Comparison of ENCODE assay signal across 26 cellular contexts in genomic region chr2:80293026-80293425, GRCh38. TPM values are rescaled to one million over a fixed set of nuclear protein-coding genes. Genes with fewer than 3 reads are reported as not detected.
"Had no signal": no experiment of that assay in that cellular context is flagged by ENCODE, and none has a peak within 500 bp of the region (broad histone marks: within the 10 kb centered on the region; RNA-seq: fewer than 3 reads in every experiment).

No MANE protein-coding gene starts in this region.

- H3K9me3 Mint-ChIP-seq: dendritic cell treated with granulocyte-macrophage colony-stimulating factor and Interleukin-4, amounts not matched to agents 40 ng/mL and 50 ng/mL, for 4 days; stimulated activated naive CD8-positive, alpha-beta T cell treated with anti-CD3 and anti-CD28 coated beads, Interleukin-15, amount 100 ng/mL, for 72 hours; type B pancreatic cell had no signal

- H3K27ac ChIP-seq: epithelial cell of prostate, esophagus muscularis mucosa, hepatocyte, neutrophil, sigmoid colon, skin epidermis, thoracic aorta had no signal

- H3K27me3 ChIP-seq: esophagus muscularis mucosa, hepatocyte, neutrophil, sigmoid colon had no signal

- H3K27ac Mint-ChIP-seq: dendritic cell treated with granulocyte-macrophage colony-stimulating factor and Interleukin-4, amounts not matched to agents 40 ng/mL and 50 ng/mL, for 4 days; effector memory CD8-positive, alpha-beta T cell; naive thymus-derived CD4-positive, alpha-beta T cell; stimulated activated naive B cell treated with anti-CD40 and anti-IgM and Interleukin-4, amounts not matched to agents 10 μg/mL and 1 μg/mL and 100 μg/mL, for 72 hours; stimulated activated naive CD8-positive, alpha-beta T cell treated with anti-CD3 and anti-CD28 coated beads, Interleukin-15, amount 100 ng/mL, for 72 hours; type B pancreatic cell had no signal

- H3K36me3 ChIP-seq: esophagus muscularis mucosa, neutrophil, sigmoid colon, thoracic aorta had no signal

- DNase-seq: effector memory CD8-positive, alpha-beta T cell; left colon; left ventricle myocardium superior; mesendoderm; naive thymus-derived CD4-positive, alpha-beta T cell; sigmoid colon; stimulated activated CD4-positive, alpha-beta T cell treated with anti-CD3 and anti-CD28 coated beads, Interleukin-2, amount 100 ng/mL, for 24 hours; stimulated activated CD4-positive, alpha-beta T cell treated with anti-CD3 and anti-CD28 coated beads, Interleukin-4, amount 100 ng/mL, for 4 hours; stimulated activated naive B cell treated with anti-CD40 and anti-IgM and Interleukin-4, amounts not matched to agents 10 μg/mL and 1 μg/mL and 100 μg/mL, for 72 hours; stimulated activated naive CD8-positive, alpha-beta T cell treated with anti-CD3 and anti-CD28 coated beads, Interleukin-15, amount 100 ng/mL, for 72 hours had no signal

- H3K9me3 ChIP-seq: neutrophil, sigmoid colon, thoracic aorta had no signal

- H3K79me2 ChIP-seq: hepatocyte had no signal

- H2AFZ ChIP-seq: hepatocyte had no signal

- H3K4me3 ChIP-seq: esophagus muscularis mucosa, hepatocyte, lung, sigmoid colon, skin epidermis, thoracic aorta had no signal

- H3K4me2 ChIP-seq: hepatocyte had no signal

- FAIRE-seq: colon, urothelium cell line had no signal

- ATAC-seq: effector memory CD8-positive, alpha-beta T cell; left ventricle myocardium superior; naive thymus-derived CD4-positive, alpha-beta T cell; stimulated activated naive B cell treated with anti-CD40 and anti-IgM and Interleukin-4, amounts not matched to agents 10 μg/mL and 1 μg/mL and 100 μg/mL, for 72 hours; stimulated activated naive CD8-positive, alpha-beta T cell treated with anti-CD3 and anti-CD28 coated beads, Interleukin-15, amount 100 ng/mL, for 72 hours had no signal

- H3K36me3 Mint-ChIP-seq: naive thymus-derived CD4-positive, alpha-beta T cell; stimulated activated naive B cell treated with anti-CD40 and anti-IgM and Interleukin-4, amounts not matched to agents 10 μg/mL and 1 μg/mL and 100 μg/mL, for 72 hours; type B pancreatic cell had no signal

RNA-seq across cellular contexts. Expression of gene LRRTM1, which starts 11.5 kb away (rescaled TPM):
- total RNA-seq: fibroblast of villous mesenchyme; mononuclear cell; naive thymus-derived CD4-positive, alpha-beta T cell; osteoblast; pulmonary artery endothelial cell; subcutaneous adipose tissue; thoracic aorta had no signal
- polyA plus RNA-seq: naive thymus-derived CD4-positive, alpha-beta T cell had no signal
